In the genomic region with DNA sequence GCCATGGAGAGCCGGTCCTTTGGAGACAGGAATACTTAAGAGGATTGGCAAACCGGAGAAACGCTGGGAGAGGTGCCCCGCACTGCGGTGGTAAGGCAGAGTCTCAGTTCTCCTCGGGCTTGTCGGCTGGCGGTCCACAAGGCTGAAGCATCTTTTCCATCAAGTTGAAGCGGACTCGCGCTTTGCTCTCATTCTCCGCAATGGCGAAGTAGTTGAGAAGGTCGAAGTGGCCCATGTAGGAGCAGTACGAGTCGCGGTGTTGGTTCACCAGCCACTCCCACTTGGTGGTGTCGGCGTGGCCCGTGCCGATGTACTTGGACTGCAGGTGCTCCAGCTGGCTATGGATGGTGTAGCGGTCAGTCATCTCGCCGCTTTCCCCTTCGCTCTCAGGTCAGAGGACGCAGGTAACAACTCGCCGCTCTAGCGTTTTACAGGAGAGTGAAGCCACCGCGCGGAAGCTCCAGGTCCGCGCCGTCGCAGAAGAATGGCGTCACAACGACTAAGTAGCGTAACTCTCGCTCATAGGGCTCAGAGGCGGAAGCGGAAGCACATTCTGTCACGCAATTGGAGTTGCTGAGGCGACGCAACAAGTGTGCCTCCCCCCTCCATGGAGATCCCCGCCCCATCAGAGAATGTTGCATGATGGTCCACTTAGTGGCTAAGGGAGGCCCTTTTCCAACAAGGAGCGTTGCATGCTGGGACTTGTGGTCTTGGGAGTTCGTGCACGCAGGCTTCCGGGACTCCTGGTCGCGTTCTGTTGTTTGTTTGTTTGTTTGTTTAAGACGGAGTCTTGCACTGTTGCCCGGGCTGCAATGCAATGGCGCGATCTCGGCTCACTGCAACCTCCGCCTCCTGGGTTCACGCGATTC, we compare ENCODE assay signal across 8 cellular contexts. TPM values are rescaled to one million over a fixed set of nuclear protein-coding genes. Genes with fewer than 3 reads are reported as not detected.
DNase-seq lines count a peak whose midpoint lies in the region; ATAC-seq and TF ChIP-seq lines count a peak whose summit lies in the region.

Gene SF3B5 (minus strand): TSS at position 440 of the 869 bp plus-strand sequence. CDS start 76 bp downstream, at position 364.

- H3K27me3 Mint-ChIP-seq in activated naive CD8-positive, alpha-beta T cell = no peaks in the 10 kb centered on the region

- H3K27ac ChIP-seq in temporal lobe (ENCODE audit: low read depth, low read length) = peak within 1 kb of the TSS; percentile 42

- POLR2A ChIA-PET in GM10248 (lab: Yijun Ruan, JAX) = interaction anchor here (1.2 kb wide), 1 partner anchor 65 kb away, joined by 3 read pairs; no protein-coding TSS in a partner anchor

- peak; percentile 94 for ATAC-seq in HG02623 (IDR thresholded peaks at IDR 0.05; ENCODE audit: unreplicated experiment)

- peak within 1 kb of the TSS; percentile 93 for H3K4me3 Mint-ChIP-seq in activated naive CD8-positive, alpha-beta T cell

- H3K9me3 Mint-ChIP-seq in activated naive CD8-positive, alpha-beta T cell (ENCODE audit: low read depth) = no peaks in the 10 kb centered on the region

- H3K27ac Mint-ChIP-seq in activated naive CD8-positive, alpha-beta T cell = peak within 1 kb of the TSS; percentile 93

- TF ChIP-seq CTCF in GM10248 (IDR thresholded peaks at IDR 0.05; ENCODE audit: control extremely low read depth, extremely low read depth, low read depth, missing control alignments) = no peak

- peaks cover 28% of the 10 kb centered on the region for H3K4me1 Mint-ChIP-seq in activated naive CD8-positive, alpha-beta T cell (ENCODE audit: low read depth)

- DNase-seq in GM10248 (ENCODE audit: extremely low spot score) (peak; percentile 93), NCI-H1105 (lab: John Stamatoyannopoulos, UW) (peak; percentile 100), SKM-1 treated with dmso at 0.1 percent for 144 hours (lab: John Stamatoyannopoulos, UW; ENCODE audit: unreplicated experiment) (peak; percentile 98), glomerular endothelial cell (ENCODE audit: extremely low read depth, low read depth, low spot score) (peak; percentile 96), occipital lobe (lab: John Stamatoyannopoulos, UW) (peak; percentile 97)

- CTCF ChIA-PET in GM10248 (lab: Yijun Ruan, JAX) = interaction anchor here (1.2 to 2.5 kb wide), 4 partner anchors 15 to 520 kb away, joined by 3 to 6 read pairs (median 4); no protein-coding TSS in a partner anchor

- H3K36me3 Mint-ChIP-seq in activated naive CD8-positive, alpha-beta T cell = peaks cover 5% of the 10 kb centered on the region

RNA-seq across cellular contexts. Expression of gene SF3B5, which starts in this region (rescaled TPM):
- total RNA-seq in glomerular endothelial cell (137 and 163 TPM in 2 replicates), occipital lobe (37.1 TPM), temporal lobe (26.6 TPM)

Comparison
In these comparisons a context has a peak if more than half of its experiments do, and no peak if none do; other contexts are left out.
1. Peak in every context shown above with its lines: DNase-seq, ATAC-seq and H3K27ac ChIP-seq.